33 cellular contexts compared by ENCODE assay signal in genomic region chr19:48371367-48371766, GRCh38. TPM values are rescaled to one million over a fixed set of nuclear protein-coding genes. Genes with fewer than 3 reads are reported as not detected.
"Had no signal": no experiment of that assay in that cellular context is flagged by ENCODE, and none has a peak within 500 bp of the region (broad histone marks: within the 10 kb centered on the region; RNA-seq: fewer than 3 reads in every experiment).

No MANE protein-coding gene starts in this region.

- H3K4me1 Mint-ChIP-seq: immature natural killer cell; stimulated activated effector memory CD8-positive, alpha-beta T cell treated with anti-CD3 and anti-CD28 coated beads, Interleukin-12 subunit alpha, Interleukin-12 subunit beta, amount 100 ng/mL, for 72 hours had no signal

- H3K27me3 Mint-ChIP-seq: naive thymus-derived CD8-positive, alpha-beta T cell; progenitor cell of endocrine pancreas; stimulated activated naive CD8-positive, alpha-beta T cell treated with anti-CD3 and anti-CD28 coated beads, Interleukin-15, Interleukin-2, amounts not matched to agents 100 ng/mL and 50 ng/mL, for 24 hours; type B pancreatic cell had no signal

- H3K9me3 Mint-ChIP-seq: immature natural killer cell; naive thymus-derived CD8-positive, alpha-beta T cell; nephron; neural crest cell; stimulated activated effector memory CD8-positive, alpha-beta T cell treated with anti-CD3 and anti-CD28 coated beads, Interleukin-12 subunit alpha, Interleukin-12 subunit beta, amount 100 ng/mL, for 72 hours; stimulated activated naive CD8-positive, alpha-beta T cell treated with anti-CD3 and anti-CD28 coated beads, Interleukin-15, Interleukin-2, amounts not matched to agents 100 ng/mL and 50 ng/mL, for 24 hours; type B pancreatic cell had no signal

- H3K4me1 ChIP-seq: left lung, lower lobe of right lung, sigmoid colon, spleen, tibial nerve, uterus had no signal

- H3K27me3 ChIP-seq: left lung, neutrophil, sigmoid colon, spleen, tibial nerve, uterus had no signal

- H3K9me3 ChIP-seq: left lung, lower lobe of right lung, neutrophil, sigmoid colon, spleen, tibial nerve, uterus had no signal

- H3K27ac ChIP-seq: left lung, lower lobe of right lung, neutrophil, sigmoid colon, spleen, tibial nerve, uterus had no signal

- DNase-seq: hypothalamus; immature natural killer cell; kidney; left colon; left lung; lower lobe of right lung; mammary epithelial cell; mesenchymal stem cell; naive thymus-derived CD8-positive, alpha-beta T cell; occipital lobe; right cardiac atrium; sigmoid colon; small intestine; spleen; stimulated activated CD4-positive, alpha-beta T cell treated with anti-CD3 and anti-CD28 coated beads, Interleukin-4, amount 100 ng/mL, for 24 hours; stimulated activated naive CD4-positive, alpha-beta T cell; uterus had no signal

- H3K4me3 ChIP-seq: left lung, lower lobe of right lung, sigmoid colon, spleen, tibial nerve, uterus had no signal

- H3K4me3 Mint-ChIP-seq: immature natural killer cell; naive thymus-derived CD8-positive, alpha-beta T cell; nephron; neural crest cell; stimulated activated effector memory CD8-positive, alpha-beta T cell treated with anti-CD3 and anti-CD28 coated beads, Interleukin-12 subunit alpha, Interleukin-12 subunit beta, amount 100 ng/mL, for 72 hours; stimulated activated naive CD8-positive, alpha-beta T cell treated with anti-CD3 and anti-CD28 coated beads, Interleukin-15, Interleukin-2, amounts not matched to agents 100 ng/mL and 50 ng/mL, for 24 hours; type B pancreatic cell had no signal

- H3K27ac Mint-ChIP-seq: stimulated activated effector memory CD8-positive, alpha-beta T cell treated with anti-CD3 and anti-CD28 coated beads, Interleukin-12 subunit alpha, Interleukin-12 subunit beta, amount 100 ng/mL, for 72 hours; stimulated activated naive CD8-positive, alpha-beta T cell treated with anti-CD3 and anti-CD28 coated beads, Interleukin-15, Interleukin-2, amounts not matched to agents 100 ng/mL and 50 ng/mL, for 24 hours; type B pancreatic cell had no signal

- ATAC-seq: left colon; left lung; lower lobe of right lung; naive thymus-derived CD8-positive, alpha-beta T cell; right cardiac atrium; stimulated activated effector memory CD8-positive, alpha-beta T cell treated with anti-CD3 and anti-CD28 coated beads, Interleukin-12 subunit alpha, Interleukin-12 subunit beta, amount 100 ng/mL, for 72 hours had no signal

- H3K36me3 ChIP-seq: left lung, lower lobe of right lung, neutrophil, sigmoid colon, spleen, tibial nerve, uterus had no signal

- H3K36me3 Mint-ChIP-seq: immature natural killer cell; naive thymus-derived CD8-positive, alpha-beta T cell; stimulated activated effector memory CD8-positive, alpha-beta T cell treated with anti-CD3 and anti-CD28 coated beads, Interleukin-12 subunit alpha, Interleukin-12 subunit beta, amount 100 ng/mL, for 72 hours; type B pancreatic cell had no signal

RNA-seq across cellular contexts. Expression of gene SYNGR4, which starts 7.2 kb away (rescaled TPM):
- total RNA-seq: kidney; left colon; left lung; liver; lower lobe of right lung; mammary epithelial cell; mucosa of gallbladder; naive thymus-derived CD8-positive, alpha-beta T cell; neural crest cell; occipital lobe; osteocyte; progenitor cell of endocrine pancreas; pulmonary artery endothelial cell; renal cortical epithelial cell; right cardiac atrium; sigmoid colon; spleen; subcutaneous adipose tissue; temporal lobe; tibial nerve; ureter; uterus had no signal
- polyA plus RNA-seq: immature natural killer cell; mammary epithelial cell; naive thymus-derived CD8-positive, alpha-beta T cell; right cardiac atrium had no signal

RNA-seq across cellular contexts. Expression of gene GRIN2D, which starts 22.1 kb away (rescaled TPM):
- polyA plus RNA-seq: immature natural killer cell; naive thymus-derived CD8-positive, alpha-beta T cell had no signal
